In the genomic region with DNA sequence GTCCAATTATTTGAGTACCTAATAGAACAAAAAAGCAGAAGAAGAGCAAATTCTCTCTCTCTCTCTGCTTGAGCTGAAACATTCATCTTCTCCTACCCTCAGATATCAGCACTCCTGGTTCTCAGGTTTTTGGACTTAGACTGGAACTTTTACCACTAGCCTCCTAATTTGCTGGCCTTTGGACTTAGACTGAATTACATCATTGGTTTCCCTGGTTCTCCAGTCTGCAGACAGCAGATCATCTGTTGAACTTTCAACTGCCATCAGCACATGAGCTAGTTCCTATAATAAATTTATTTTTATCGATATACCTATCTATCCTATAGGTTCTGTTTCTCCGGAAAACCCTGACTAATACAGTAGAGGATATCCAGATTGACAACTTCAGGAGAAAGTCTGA, we compare ENCODE assay signal across 27 cellular contexts.
"Had no signal": no experiment of that assay in that cellular context is flagged by ENCODE, and none has a peak within 500 bp of the region (broad histone marks: within the 10 kb centered on the region; RNA-seq: fewer than 3 reads in every experiment).

No MANE protein-coding gene starts in this region.

- H3K27ac ChIP-seq: stomach, suprapubic skin, testis, thyroid gland, tibial artery, tibial nerve, transverse colon, upper lobe of left lung, upper lobe of right lung, vagina had no signal

- H3K4me3 ChIP-seq: stomach, suprapubic skin, testis, thoracic aorta, thyroid gland, tibial artery, tibial nerve, transverse colon, upper lobe of left lung, upper lobe of right lung, uterus, vagina had no signal

- DNase-seq: stimulated activated CD4-positive, alpha-beta T cell treated with anti-CD3 and anti-CD28 coated beads, Interleukin-2, amount 100 ng/mL, for 48 hours; stimulated activated CD4-positive, alpha-beta T cell treated with anti-CD3 and anti-CD28 coated beads, Interleukin-4, amount 100 ng/mL, for 1 hour; stimulated activated CD4-positive, alpha-beta T cell treated with anti-CD3 and anti-CD28 coated beads, Interleukin-4, amount 100 ng/mL, for 24 hours; stimulated activated CD4-positive, alpha-beta T cell treated with anti-CD3 and anti-CD28 coated beads, Interleukin-4, amount 100 ng/mL, for 4 hours; stimulated activated CD8-positive, alpha-beta memory T cell treated with anti-CD3 and anti-CD28 coated beads, Interleukin-4, amount 100 ng/mL, for 48 hours; stimulated activated naive B cell treated with anti-CD40 and anti-IgM and Interleukin-4, amounts not matched to agents 10 μg/mL and 1 μg/mL and 100 μg/mL, for 72 hours; stimulated activated naive CD4-positive, alpha-beta T cell; stimulated activated naive CD4-positive, alpha-beta T cell treated with Interleukin-2 at 50 U/mL for 16 hours; stimulated activated naive CD8-positive, alpha-beta T cell treated with anti-CD3 and anti-CD28 coated beads, Interleukin-15, amount 100 ng/mL, for 72 hours; stimulated activated naive CD8-positive, alpha-beta T cell treated with anti-CD3 and anti-CD28 coated beads, Interleukin-15, Interleukin-2, amounts not matched to agents 100 U/mL and 50 U/mL, for 24 hours; stomach; substantia nigra; testis; thyroid gland; tibial artery; transverse colon; trophoblast cell; upper lobe of left lung; upper lobe of right lung; uterus had no signal

- H3K36me3 ChIP-seq: stomach, suprapubic skin, thoracic aorta, thyroid gland, tibial artery, tibial nerve, transverse colon, upper lobe of left lung, upper lobe of right lung, uterus, vagina had no signal

- H3K4me1 ChIP-seq: testis, tibial nerve, upper lobe of left lung, upper lobe of right lung, uterus, vagina had no signal

- ATAC-seq: stimulated activated effector memory CD8-positive, alpha-beta T cell treated with anti-CD3 and anti-CD28 coated beads, Interleukin-12 subunit alpha, Interleukin-12 subunit beta, amount 100 ng/mL, for 72 hours; stimulated activated memory B cell treated with anti-CD40 and anti-IgM and Interleukin-4, amounts not matched to agents 10 μg/mL and 1 μg/mL and 100 μg/mL, for 72 hours; stimulated activated naive B cell treated with anti-CD40 and anti-IgM and Interleukin-4, amounts not matched to agents 10 μg/mL and 1 μg/mL and 100 μg/mL, for 72 hours; stimulated activated naive CD8-positive, alpha-beta T cell treated with anti-CD3 and anti-CD28 coated beads, Interleukin-15, amount 100 ng/mL, for 72 hours; stimulated activated naive CD8-positive, alpha-beta T cell treated with anti-CD3 and anti-CD28 coated beads, Interleukin-15, Interleukin-2, amounts not matched to agents 100 U/mL and 50 U/mL, for 24 hours; upper lobe of right lung had no signal

- H3K9me3 ChIP-seq: stomach, suprapubic skin, testis, thoracic aorta, thyroid gland, tibial artery, transverse colon, upper lobe of left lung, upper lobe of right lung, uterus, vagina had no signal

- FAIRE-seq: urothelium cell line had no signal

- H3K27me3 ChIP-seq: stomach, suprapubic skin, testis, thyroid gland, tibial artery, tibial nerve, transverse colon, upper lobe of left lung, uterus, vagina had no signal
